Comparison of ENCODE assay signal across 28 cellular contexts in genomic region chr7:99731638-99732374, GRCh38. TPM values are rescaled to one million over a fixed set of nuclear protein-coding genes. Genes with fewer than 3 reads are reported as not detected.
DNase-seq lines count a peak whose midpoint lies in the region; ATAC-seq and TF ChIP-seq lines count a peak whose summit lies in the region.
"Had no signal": no experiment of that assay in that cellular context is flagged by ENCODE, and none has a peak within 500 bp of the region (broad histone marks: within the 10 kb centered on the region; RNA-seq: fewer than 3 reads in every experiment).

No MANE protein-coding gene starts in this region.

- no peak for TF ChIP-seq POLR2A in testis (IDR thresholded peaks at IDR 0.05)

- no peaks in the 10 kb centered on the region for H3K36me3 ChIP-seq in testis (ENCODE audit: low read depth, missing control alignments)
- H3K36me3 ChIP-seq: BE2C, MG63 had no signal

- H3K27ac ChIP-seq in testis = no peak overlapping the region

- WGBS in testis, 2 donors = 95 to 96% methylated on average over 4 of the region's 4 CpGs

- no peaks in the 10 kb centered on the region for H3K27me3 ChIP-seq in testis
- H3K27me3 ChIP-seq: BE2C, MG63 had no signal

- CTCF ChIA-PET in activated CD4-positive, alpha-beta T cell treated with anti-CD3 and anti-CD28 coated beads for 36 hours (lab: Charles Lee) = interaction anchor here (0.6 kb wide), 1 partner anchor 616 kb away, joined by 3 read pairs; no protein-coding TSS in a partner anchor
- CTCF ChIA-PET in activated naive CD4-positive, alpha-beta T cell treated with anti-CD3 and anti-CD28 coated beads for 36 hours (lab: Charles Lee) = no interaction called here

- intact Hi-C loops in activated CD4-positive, alpha-beta T cell treated with anti-CD3 and anti-CD28 coated beads for 36 hours (cut with DNase I, micrococcal nuclease) = loop anchor here in 1 of 2 experiments (2.0 kb wide), 1 partner anchor 17 kb away; no protein-coding TSS in a partner anchor
- intact Hi-C loops in activated CD4-positive, alpha-beta T cell treated with anti-CD3 and anti-CD28 coated beads, Interleukin-2, amount 10 ng/mL, durations not matched to agents 24 days and 14 days (cut with micrococcal nuclease) = no loop called here
- intact Hi-C loops in activated naive CD4-positive, alpha-beta T cell treated with anti-CD3 and anti-CD28 coated beads for 36 hours (cut with micrococcal nuclease) = loop anchor here (5.0 kb wide), 1 partner anchor 40 kb away; no protein-coding TSS in a partner anchor
- intact Hi-C loops in testis (cut with DNase I; ENCODE audit: low total_unique reads) = no loop called here

- peak; percentile 74 for ATAC-seq in activated CD4-positive, alpha-beta T cell treated with anti-CD3 and anti-CD28 coated beads for 36 hours
- peak; percentile 74 for ATAC-seq in activated naive CD8-positive, alpha-beta T cell treated with anti-CD3 and anti-CD28 coated beads, Interleukin-2, amount 50 U/mL, for 24 hours
- ATAC-seq in stimulated activated naive CD8-positive, alpha-beta T cell treated with anti-CD3 and anti-CD28 coated beads, Interleukin-15, amount 100 ng/mL, for 72 hours = peak; percentile 92
- no peak for ATAC-seq in GM19035 (IDR thresholded peaks at IDR 0.05; ENCODE audit: unreplicated experiment)
- ATAC-seq: GM12878 had no signal

- no peaks in the 10 kb centered on the region for H3K9me3 Mint-ChIP-seq in activated CD4-positive, alpha-beta T cell treated with anti-CD3 and anti-CD28 coated beads for 36 hours (ENCODE audit: low read depth)
- no peaks in the 10 kb centered on the region for H3K9me3 Mint-ChIP-seq in activated CD4-positive, alpha-beta T cell treated with anti-CD3 and anti-CD28 coated beads, Interleukin-2, amount 10 ng/mL, durations not matched to agents 24 days and 14 days
- no peaks in the 10 kb centered on the region for H3K9me3 Mint-ChIP-seq in activated naive CD4-positive, alpha-beta T cell treated with anti-CD3 and anti-CD28 coated beads for 36 hours
- H3K9me3 Mint-ChIP-seq in activated naive CD8-positive, alpha-beta T cell treated with anti-CD3 and anti-CD28 coated beads, Interleukin-2, amount 50 U/mL, for 24 hours = no peaks in the 10 kb centered on the region
- H3K9me3 Mint-ChIP-seq in stimulated activated naive CD8-positive, alpha-beta T cell treated with anti-CD3 and anti-CD28 coated beads, Interleukin-15, amount 100 ng/mL, for 72 hours = no peaks in the 10 kb centered on the region
- H3K9me3 Mint-ChIP-seq: CD8-positive, alpha-beta memory T cell had no signal

- no peak overlapping the region for H3K4me3 Mint-ChIP-seq in activated CD4-positive, alpha-beta T cell treated with anti-CD3 and anti-CD28 coated beads for 36 hours
- no peak overlapping the region for H3K4me3 Mint-ChIP-seq in activated CD4-positive, alpha-beta T cell treated with anti-CD3 and anti-CD28 coated beads, Interleukin-2, amount 10 ng/mL, durations not matched to agents 24 days and 14 days
- H3K4me3 Mint-ChIP-seq in activated naive CD4-positive, alpha-beta T cell treated with anti-CD3 and anti-CD28 coated beads for 36 hours = no peak overlapping the region
- H3K4me3 Mint-ChIP-seq in activated naive CD8-positive, alpha-beta T cell treated with anti-CD3 and anti-CD28 coated beads, Interleukin-2, amount 50 U/mL, for 24 hours = no peak overlapping the region
- H3K4me3 Mint-ChIP-seq in stimulated activated naive CD8-positive, alpha-beta T cell treated with anti-CD3 and anti-CD28 coated beads, Interleukin-15, amount 100 ng/mL, for 72 hours = peak overlapping the region in 1 of 2 donors; percentile 21
- H3K4me3 Mint-ChIP-seq: CD14-positive monocyte; CD8-positive, alpha-beta memory T cell had no signal

- peak; percentile 28 for DNase-seq in activated CD4-positive, alpha-beta T cell treated with anti-CD3 and anti-CD28 coated beads for 36 hours
- DNase-seq in activated CD4-positive, alpha-beta T cell treated with anti-CD3 and anti-CD28 coated beads, Interleukin-2, amount 10 ng/mL, durations not matched to agents 24 days and 14 days = no peak
- DNase-seq in activated naive CD4-positive, alpha-beta T cell treated with anti-CD3 and anti-CD28 coated beads for 36 hours = peak; percentile 23
- DNase-seq in activated naive CD4-positive, alpha-beta T cell treated with anti-CD3 and anti-CD28 coated beads, Interleukin-2, amount 50 U/mL, for 16 hours = no peak
- no peak for DNase-seq in activated naive CD8-positive, alpha-beta T cell treated with anti-CD3 and anti-CD28 coated beads, Interleukin-2, amount 50 U/mL, for 24 hours
- peak; percentile 11 to 29 for DNase-seq in stimulated activated naive CD8-positive, alpha-beta T cell treated with anti-CD3 and anti-CD28 coated beads, Interleukin-15, amount 100 ng/mL, for 72 hours
- DNase-seq in testis = no peak
- DNase-seq: 8988T; ACHN; BE2C; CD8-positive, alpha-beta memory T cell; DMS 273 treated with DMSO at 0.1 percent for 48 hours; DMS79; EL; GDM1; HCEC 1CT; KG1; MG63; NCI-H1105 treated with DMSO at 0.1 percent for 48 hours; NCI-H146; NCI-H1930; NCI-H446; NCI-H524 treated with DMSO at 0.1 percent for 48 hours; NCI-H774 had no signal

- POLR2A ChIA-PET in activated CD4-positive, alpha-beta T cell treated with anti-CD3 and anti-CD28 coated beads for 36 hours (lab: Charles Lee) = no interaction called here

- H3K4me1 ChIP-seq in testis = no peaks in the 10 kb centered on the region
- H3K4me1 ChIP-seq: BE2C had no signal

- H3K9me3 ChIP-seq in testis = no peaks in the 10 kb centered on the region
- H3K9me3 ChIP-seq: BE2C, MG63 had no signal

- H3K27me3 Mint-ChIP-seq in activated CD4-positive, alpha-beta T cell treated with anti-CD3 and anti-CD28 coated beads for 36 hours = peaks cover 3% of the 10 kb centered on the region
- no peaks in the 10 kb centered on the region for H3K27me3 Mint-ChIP-seq in activated CD4-positive, alpha-beta T cell treated with anti-CD3 and anti-CD28 coated beads, Interleukin-2, amount 10 ng/mL, durations not matched to agents 24 days and 14 days
- no peaks in the 10 kb centered on the region for H3K27me3 Mint-ChIP-seq in activated naive CD4-positive, alpha-beta T cell treated with anti-CD3 and anti-CD28 coated beads for 36 hours (ENCODE audit: low read depth)
- H3K27me3 Mint-ChIP-seq in activated naive CD8-positive, alpha-beta T cell treated with anti-CD3 and anti-CD28 coated beads, Interleukin-2, amount 50 U/mL, for 24 hours = no peaks in the 10 kb centered on the region
- no peaks in the 10 kb centered on the region for H3K27me3 Mint-ChIP-seq in stimulated activated naive CD8-positive, alpha-beta T cell treated with anti-CD3 and anti-CD28 coated beads, Interleukin-15, amount 100 ng/mL, for 72 hours
- H3K27me3 Mint-ChIP-seq: CD8-positive, alpha-beta memory T cell had no signal

- no peak overlapping the region for H3K27ac Mint-ChIP-seq in activated CD4-positive, alpha-beta T cell treated with anti-CD3 and anti-CD28 coated beads for 36 hours
- no peak overlapping the region for H3K27ac Mint-ChIP-seq in activated CD4-positive, alpha-beta T cell treated with anti-CD3 and anti-CD28 coated beads, Interleukin-2, amount 10 ng/mL, durations not matched to agents 24 days and 14 days
- no peak overlapping the region for H3K27ac Mint-ChIP-seq in activated naive CD4-positive, alpha-beta T cell treated with anti-CD3 and anti-CD28 coated beads for 36 hours
- peak overlapping the region; percentile 11 for H3K27ac Mint-ChIP-seq in activated naive CD8-positive, alpha-beta T cell treated with anti-CD3 and anti-CD28 coated beads, Interleukin-2, amount 50 U/mL, for 24 hours
- peak overlapping the region in 1 of 2 donors; percentile 30 for H3K27ac Mint-ChIP-seq in stimulated activated naive CD8-positive, alpha-beta T cell treated with anti-CD3 and anti-CD28 coated beads, Interleukin-15, amount 100 ng/mL, for 72 hours
- H3K27ac Mint-ChIP-seq: CD14-positive monocyte; CD8-positive, alpha-beta memory T cell had no signal

- H3K36me3 Mint-ChIP-seq in activated CD4-positive, alpha-beta T cell treated with anti-CD3 and anti-CD28 coated beads for 36 hours (ENCODE audit: low read depth) = no peaks in the 10 kb centered on the region
- no peaks in the 10 kb centered on the region for H3K36me3 Mint-ChIP-seq in activated CD4-positive, alpha-beta T cell treated with anti-CD3 and anti-CD28 coated beads, Interleukin-2, amount 10 ng/mL, durations not matched to agents 24 days and 14 days (ENCODE audit: low read depth)
- no peaks in the 10 kb centered on the region for H3K36me3 Mint-ChIP-seq in activated naive CD4-positive, alpha-beta T cell treated with anti-CD3 and anti-CD28 coated beads for 36 hours (ENCODE audit: low read depth)
- H3K36me3 Mint-ChIP-seq in activated naive CD8-positive, alpha-beta T cell treated with anti-CD3 and anti-CD28 coated beads, Interleukin-2, amount 50 U/mL, for 24 hours (ENCODE audit: low read depth) = peaks cover 4% of the 10 kb centered on the region
- H3K36me3 Mint-ChIP-seq: CD14-positive monocyte had no signal

- H3K4me1 Mint-ChIP-seq in activated CD4-positive, alpha-beta T cell treated with anti-CD3 and anti-CD28 coated beads for 36 hours = peaks cover 10% of the 10 kb centered on the region
- H3K4me1 Mint-ChIP-seq in activated CD4-positive, alpha-beta T cell treated with anti-CD3 and anti-CD28 coated beads, Interleukin-2, amount 10 ng/mL, durations not matched to agents 24 days and 14 days = no peaks in the 10 kb centered on the region
- peaks cover 9% of the 10 kb centered on the region for H3K4me1 Mint-ChIP-seq in activated naive CD4-positive, alpha-beta T cell treated with anti-CD3 and anti-CD28 coated beads for 36 hours (ENCODE audit: low read depth)
- H3K4me1 Mint-ChIP-seq in activated naive CD8-positive, alpha-beta T cell treated with anti-CD3 and anti-CD28 coated beads, Interleukin-2, amount 50 U/mL, for 24 hours = peaks cover 15% of the 10 kb centered on the region
- peaks cover 17% of the 10 kb centered on the region for H3K4me1 Mint-ChIP-seq in stimulated activated naive CD8-positive, alpha-beta T cell treated with anti-CD3 and anti-CD28 coated beads, Interleukin-15, amount 100 ng/mL, for 72 hours
- H3K4me1 Mint-ChIP-seq: CD8-positive, alpha-beta memory T cell had no signal

- no peak overlapping the region for H3K4me3 ChIP-seq in testis
- H3K4me3 ChIP-seq: GM12878, MG63 had no signal

- no peak for TF ChIP-seq CTCF in testis (IDR thresholded peaks at IDR 0.05)

RNA-seq across cellular contexts. Expression of gene CYP3A7, which starts 3.2 kb away (rescaled TPM):
- not detected for total RNA-seq in activated CD4-positive, alpha-beta T cell treated with anti-CD3 and anti-CD28 coated beads for 36 hours
- total RNA-seq in activated CD4-positive, alpha-beta T cell treated with anti-CD3 and anti-CD28 coated beads, Interleukin-2, amount 10 ng/mL, durations not matched to agents 24 days and 14 days = not detected in 2 replicates
- not detected for total RNA-seq in activated naive CD4-positive, alpha-beta T cell treated with anti-CD3 and anti-CD28 coated beads for 36 hours
- not detected for total RNA-seq in testis
- polyA plus RNA-seq in testis (ENCODE audit: insufficient read depth, low read depth, low replicate concordance) = not detected
- total RNA-seq: CD8-positive, alpha-beta memory T cell; H1 had no signal
- polyA plus RNA-seq: CD14-positive monocyte; CD8-positive, alpha-beta memory T cell; H1 had no signal

RNA-seq across cellular contexts. Expression of gene CYP3A5, which starts 52.0 kb away (rescaled TPM):
- total RNA-seq in activated CD4-positive, alpha-beta T cell treated with anti-CD3 and anti-CD28 coated beads for 36 hours = not detected
- total RNA-seq in activated CD4-positive, alpha-beta T cell treated with anti-CD3 and anti-CD28 coated beads, Interleukin-2, amount 10 ng/mL, durations not matched to agents 24 days and 14 days = not detected in 2 replicates
- under 1 TPM; 0.86 TPM for total RNA-seq in activated naive CD4-positive, alpha-beta T cell treated with anti-CD3 and anti-CD28 coated beads for 36 hours
- under 1 TPM; 0.12 to 0.63 TPM for total RNA-seq in testis
- polyA plus RNA-seq in testis (ENCODE audit: insufficient read depth, low read depth, low replicate concordance) = 0.55 TPM
- total RNA-seq: CD8-positive, alpha-beta memory T cell; H1 had no signal

RNA-seq across cellular contexts. Expression of gene CYP3A4, which starts 52.2 kb away (rescaled TPM):
- not detected for total RNA-seq in activated CD4-positive, alpha-beta T cell treated with anti-CD3 and anti-CD28 coated beads for 36 hours
- not detected in 2 replicates for total RNA-seq in activated CD4-positive, alpha-beta T cell treated with anti-CD3 and anti-CD28 coated beads, Interleukin-2, amount 10 ng/mL, durations not matched to agents 24 days and 14 days
- not detected for total RNA-seq in activated naive CD4-positive, alpha-beta T cell treated with anti-CD3 and anti-CD28 coated beads for 36 hours
- 1 to 10 TPM; 1.3 to 1.8 TPM for total RNA-seq in testis
- polyA plus RNA-seq in testis (ENCODE audit: insufficient read depth, low read depth, low replicate concordance) = 0.34 TPM
- total RNA-seq: CD8-positive, alpha-beta memory T cell; H1 had no signal
- polyA plus RNA-seq: CD14-positive monocyte; CD8-positive, alpha-beta memory T cell; H1 had no signal

Comparison
In these comparisons a context has a peak if more than half of its experiments do, and no peak if none do; other contexts are left out.
1. DNase-seq: peak in activated CD4-positive, alpha-beta T cell treated with anti-CD3 and anti-CD28 coated beads for 36 hours (single experiment), activated naive CD4-positive, alpha-beta T cell treated with anti-CD3 and anti-CD28 coated beads for 36 hours (single experiment) and stimulated activated naive CD8-positive, alpha-beta T cell treated with anti-CD3 and anti-CD28 coated beads, Interleukin-15, amount 100 ng/mL, for 72 hours (2 of 2); none in activated CD4-positive, alpha-beta T cell treated with anti-CD3 and anti-CD28 coated beads, Interleukin-2, amount 10 ng/mL, durations not matched to agents 24 days and 14 days (single experiment), activated naive CD4-positive, alpha-beta T cell treated with anti-CD3 and anti-CD28 coated beads, Interleukin-2, amount 50 U/mL, for 16 hours (single experiment), activated naive CD8-positive, alpha-beta T cell treated with anti-CD3 and anti-CD28 coated beads, Interleukin-2, amount 50 U/mL, for 24 hours (single experiment) and testis (single experiment).